ENCODE assay signal across 13 cellular contexts in genomic region chr10:129741280-129741977, GRCh38.
"Had no signal": no experiment of that assay in that cellular context is flagged by ENCODE, and none has a peak within 500 bp of the region (broad histone marks: within the 10 kb centered on the region; RNA-seq: fewer than 3 reads in every experiment).

No MANE protein-coding gene starts in this region.

- H3K36me3 Mint-ChIP-seq: activated naive CD4-positive, alpha-beta T cell treated with anti-CD3 and anti-CD28 coated beads, Interleukin-2, amount 10 ng/mL, durations not matched to agents 7 days and 5 days had no signal

- H3K27ac ChIP-seq: gastroesophageal sphincter, SJSA1, tibial nerve had no signal

- H3K27ac Mint-ChIP-seq: activated B cell treated with CpG ODN at 0.5 μM for 24 hours; activated naive CD4-positive, alpha-beta T cell treated with anti-CD3 and anti-CD28 coated beads, Interleukin-2, amount 10 ng/mL, durations not matched to agents 7 days and 5 days; activated T-helper 17 cell treated with anti-CD3 and anti-CD28 coated beads, Interleukin-2, amount 50 U/mL, for 72 hours; nephron progenitor cell; stimulated activated memory B cell treated with anti-CD40 and anti-IgM and Interleukin-4, amounts not matched to agents 10 μg/mL and 1 μg/mL and 100 μg/mL, for 72 hours had no signal

- DNase-seq: activated B cell treated with CpG ODN at 0.5 μM for 24 hours; activated CD4-positive, alpha-beta T cell treated with anti-CD3 and anti-CD28 coated beads for 48 hours; activated naive CD4-positive, alpha-beta T cell treated with anti-CD3 and anti-CD28 coated beads, Interleukin-2, amount 10 ng/mL, durations not matched to agents 7 days and 5 days; erythroblast; hippocampal formation; nephron progenitor cell; stimulated activated CD4-positive, alpha-beta T cell treated with anti-CD3 and anti-CD28 coated beads, Interleukin-1b, Interleukin-23, amount 100 ng/mL, for 48 hours had no signal

- H3K4me1 ChIP-seq: gastroesophageal sphincter, SJSA1, tibial nerve had no signal

- H3K4me1 Mint-ChIP-seq: activated naive CD4-positive, alpha-beta T cell treated with anti-CD3 and anti-CD28 coated beads, Interleukin-2, amount 10 ng/mL, durations not matched to agents 7 days and 5 days; activated T-helper 17 cell treated with anti-CD3 and anti-CD28 coated beads, Interleukin-2, amount 50 U/mL, for 72 hours had no signal

- H3K4me3 ChIP-seq: gastroesophageal sphincter, SJSA1, tibial nerve had no signal

- H3K4me3 Mint-ChIP-seq: activated B cell treated with CpG ODN at 0.5 μM for 24 hours; activated naive CD4-positive, alpha-beta T cell treated with anti-CD3 and anti-CD28 coated beads, Interleukin-2, amount 10 ng/mL, durations not matched to agents 7 days and 5 days; activated T-helper 17 cell treated with anti-CD3 and anti-CD28 coated beads, Interleukin-2, amount 50 U/mL, for 72 hours; nephron progenitor cell; stimulated activated memory B cell treated with anti-CD40 and anti-IgM and Interleukin-4, amounts not matched to agents 10 μg/mL and 1 μg/mL and 100 μg/mL, for 72 hours had no signal

- H3K36me3 ChIP-seq: SJSA1 had no signal

- H3K27me3 Mint-ChIP-seq: activated B cell treated with CpG ODN at 0.5 μM for 24 hours; activated naive CD4-positive, alpha-beta T cell treated with anti-CD3 and anti-CD28 coated beads, Interleukin-2, amount 10 ng/mL, durations not matched to agents 7 days and 5 days; activated T-helper 17 cell treated with anti-CD3 and anti-CD28 coated beads, Interleukin-2, amount 50 U/mL, for 72 hours; stimulated activated memory B cell treated with anti-CD40 and anti-IgM and Interleukin-4, amounts not matched to agents 10 μg/mL and 1 μg/mL and 100 μg/mL, for 72 hours had no signal

- ATAC-seq: activated T-helper 17 cell treated with anti-CD3 and anti-CD28 coated beads, Interleukin-2, amount 50 U/mL, for 72 hours; gastroesophageal sphincter; sciatic nerve; stimulated activated memory B cell treated with anti-CD40 and anti-IgM and Interleukin-4, amounts not matched to agents 10 μg/mL and 1 μg/mL and 100 μg/mL, for 72 hours had no signal

- H3K27me3 ChIP-seq: gastroesophageal sphincter, SJSA1, tibial nerve had no signal
